In the genomic region with DNA sequence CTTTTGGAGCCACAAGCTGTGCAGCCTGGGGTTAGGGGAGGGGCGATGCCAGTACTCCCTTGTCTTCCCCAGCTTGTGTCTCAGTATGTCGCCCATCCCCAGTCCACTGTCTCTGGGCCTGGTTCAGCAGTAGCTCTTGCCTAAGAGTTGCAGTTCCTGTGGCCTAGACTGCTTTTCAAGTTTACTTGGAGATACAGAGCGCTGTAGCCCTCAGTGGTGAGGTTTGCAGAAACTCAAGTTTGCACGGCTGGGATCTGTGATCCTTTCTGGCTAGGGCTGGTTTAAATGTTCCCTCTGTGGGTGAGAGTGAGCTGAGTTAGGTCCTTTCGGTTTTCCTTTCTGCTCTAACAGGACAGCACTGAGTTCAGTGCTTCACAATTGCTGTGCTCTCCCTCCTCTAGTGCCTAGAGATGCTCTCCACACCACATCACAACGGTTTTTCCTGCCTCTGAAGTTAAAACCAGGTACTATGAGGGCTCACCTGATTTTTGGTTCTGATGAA, we compare ENCODE assay signal across 27 cellular contexts.
"Had no signal": no experiment of that assay in that cellular context is flagged by ENCODE, and none has a peak within 500 bp of the region (broad histone marks: within the 10 kb centered on the region; RNA-seq: fewer than 3 reads in every experiment).

No MANE protein-coding gene starts in this region.

- H3K27me3 Mint-ChIP-seq: progenitor cell of endocrine pancreas, type B pancreatic cell had no signal

- DNase-seq: islet precursor cell; kidney glomerular epithelial cell; left cardiac atrium; lower lobe of right lung; mammary epithelial cell; mesenchymal stem cell; naive thymus-derived CD8-positive, alpha-beta T cell; nephron progenitor cell; ovary; right lobe of liver; stimulated activated CD4-positive, alpha-beta T cell treated with anti-CD3 and anti-CD28 coated beads, Interleukin-1b, Interleukin-23, amount 100 ng/mL, for 48 hours; stimulated activated CD4-positive, alpha-beta T cell treated with anti-CD3 and anti-CD28 coated beads, Interleukin-2, amount 100 ng/mL, for 48 hours; stimulated activated CD4-positive, alpha-beta T cell treated with anti-CD3 and anti-CD28 coated beads, Interleukin-4, amount 100 ng/mL, for 4 hours; stimulated activated CD8-positive, alpha-beta memory T cell treated with anti-CD3 and anti-CD28 coated beads, Interleukin-4, amount 100 ng/mL, for 48 hours; stimulated activated naive CD4-positive, alpha-beta T cell treated with Interleukin-2 at 50 U/mL for 16 hours; stimulated activated naive CD8-positive, alpha-beta T cell treated with anti-CD3 and anti-CD28 coated beads, Interleukin-15, amount 100 ng/mL, for 72 hours; substantia nigra had no signal

- H3K4me3 Mint-ChIP-seq: naive thymus-derived CD8-positive, alpha-beta T cell; nephron progenitor cell; neural progenitor cell; stimulated activated memory B cell treated with anti-CD40 and anti-IgM and Interleukin-4, amounts not matched to agents 10 μg/mL and 1 μg/mL and 100 μg/mL, for 72 hours; stimulated activated naive CD8-positive, alpha-beta T cell treated with anti-CD3 and anti-CD28 coated beads, Interleukin-15, amount 100 ng/mL, for 72 hours; type B pancreatic cell had no signal

- H3K4me3 ChIP-seq: hepatocyte, lower lobe of right lung, neural progenitor cell, ovary, right atrium auricular region, right lobe of liver, smooth muscle cell, tibial nerve, vagina had no signal

- ATAC-seq: left cardiac atrium; left lobe of liver; lower lobe of right lung; naive thymus-derived CD8-positive, alpha-beta T cell; right lobe of liver; stimulated activated memory B cell treated with anti-CD40 and anti-IgM and Interleukin-4, amounts not matched to agents 10 μg/mL and 1 μg/mL and 100 μg/mL, for 72 hours; stimulated activated naive CD8-positive, alpha-beta T cell treated with anti-CD3 and anti-CD28 coated beads, Interleukin-15, amount 100 ng/mL, for 72 hours had no signal

- H3K36me3 Mint-ChIP-seq: neural progenitor cell; stimulated activated memory B cell treated with anti-CD40 and anti-IgM and Interleukin-4, amounts not matched to agents 10 μg/mL and 1 μg/mL and 100 μg/mL, for 72 hours; type B pancreatic cell had no signal

- H3K36me3 ChIP-seq: lower lobe of right lung, neural progenitor cell, ovary, right atrium auricular region, right lobe of liver, tibial nerve, vagina had no signal

- H3K27ac Mint-ChIP-seq: naive thymus-derived CD8-positive, alpha-beta T cell; nephron progenitor cell; neural progenitor cell; progenitor cell of endocrine pancreas; stimulated activated memory B cell treated with anti-CD40 and anti-IgM and Interleukin-4, amounts not matched to agents 10 μg/mL and 1 μg/mL and 100 μg/mL, for 72 hours; stimulated activated naive CD8-positive, alpha-beta T cell treated with anti-CD3 and anti-CD28 coated beads, Interleukin-15, amount 100 ng/mL, for 72 hours; type B pancreatic cell had no signal

- H3K4me1 Mint-ChIP-seq: naive thymus-derived CD8-positive, alpha-beta T cell; nephron progenitor cell; stimulated activated memory B cell treated with anti-CD40 and anti-IgM and Interleukin-4, amounts not matched to agents 10 μg/mL and 1 μg/mL and 100 μg/mL, for 72 hours; stimulated activated naive CD8-positive, alpha-beta T cell treated with anti-CD3 and anti-CD28 coated beads, Interleukin-15, amount 100 ng/mL, for 72 hours had no signal

- H3K4me1 ChIP-seq: lower lobe of right lung, neural progenitor cell, right atrium auricular region, right lobe of liver, tibial nerve, vagina had no signal

- H3K27me3 ChIP-seq: hepatocyte, neural progenitor cell, ovary, right atrium auricular region, right lobe of liver, tibial nerve, vagina had no signal

- H3K27ac ChIP-seq: hepatocyte, lower lobe of right lung, neural progenitor cell, ovary, right atrium auricular region, right lobe of liver, tibial nerve, vagina had no signal

- H3K9me3 ChIP-seq: lower lobe of right lung, ovary, right atrium auricular region, right lobe of liver, vagina had no signal

- H3K79me2 ChIP-seq: hepatocyte had no signal

- H2AFZ ChIP-seq: hepatocyte, neural progenitor cell had no signal

- H3K4me2 ChIP-seq: hepatocyte, neural progenitor cell, smooth muscle cell had no signal

- H3K9ac ChIP-seq: neural progenitor cell had no signal
